28 cellular contexts compared by ENCODE assay signal in genomic region chr11:120811199-120811598, GRCh38.
"Had no signal": no experiment of that assay in that cellular context is flagged by ENCODE, and none has a peak within 500 bp of the region (broad histone marks: within the 10 kb centered on the region; RNA-seq: fewer than 3 reads in every experiment).

No MANE protein-coding gene starts in this region.

- H3K27ac ChIP-seq: neural progenitor cell, ovary, parathyroid adenoma, psoas muscle, right lobe of liver, sigmoid colon, stomach, thoracic aorta, thyroid gland, tibial nerve, upper lobe of right lung, uterus had no signal

- H3K4me3 ChIP-seq: neural progenitor cell, ovary, psoas muscle, right lobe of liver, sigmoid colon, stomach, thoracic aorta, thyroid gland, tibial nerve, upper lobe of right lung, uterus had no signal

- H3K4me2 ChIP-seq: neural progenitor cell had no signal

- H3K27me3 ChIP-seq: neural progenitor cell, ovary, right lobe of liver, sigmoid colon, thyroid gland, tibial nerve, upper lobe of right lung, uterus had no signal

- H3K27ac Mint-ChIP-seq: naive thymus-derived CD4-positive, alpha-beta T cell; nephron; neural progenitor cell; progenitor cell of endocrine pancreas; stimulated activated effector memory CD8-positive, alpha-beta T cell treated with anti-CD3 and anti-CD28 coated beads, Interleukin-12 subunit alpha, Interleukin-12 subunit beta, amount 100 ng/mL, for 72 hours; stimulated activated naive B cell treated with anti-CD40 and anti-IgM and Interleukin-4, amounts not matched to agents 10 μg/mL and 1 μg/mL and 100 μg/mL, for 72 hours; stimulated activated naive CD8-positive, alpha-beta T cell treated with anti-CD3 and anti-CD28 coated beads, Interleukin-15, Interleukin-2, amounts not matched to agents 100 ng/mL and 50 ng/mL, for 24 hours; type B pancreatic cell had no signal

- ATAC-seq: naive thymus-derived CD4-positive, alpha-beta T cell; psoas muscle; right cardiac atrium; right lobe of liver; stimulated activated effector memory CD8-positive, alpha-beta T cell treated with anti-CD3 and anti-CD28 coated beads, Interleukin-12 subunit alpha, Interleukin-12 subunit beta, amount 100 ng/mL, for 72 hours; stimulated activated naive B cell treated with anti-CD40 and anti-IgM and Interleukin-4, amounts not matched to agents 10 μg/mL and 1 μg/mL and 100 μg/mL, for 72 hours; upper lobe of right lung had no signal

- H3K9me3 Mint-ChIP-seq: naive thymus-derived CD4-positive, alpha-beta T cell; nephron; neural progenitor cell; stimulated activated effector memory CD8-positive, alpha-beta T cell treated with anti-CD3 and anti-CD28 coated beads, Interleukin-12 subunit alpha, Interleukin-12 subunit beta, amount 100 ng/mL, for 72 hours; stimulated activated naive B cell treated with anti-CD40 and anti-IgM and Interleukin-4, amounts not matched to agents 10 μg/mL and 1 μg/mL and 100 μg/mL, for 72 hours; stimulated activated naive CD8-positive, alpha-beta T cell treated with anti-CD3 and anti-CD28 coated beads, Interleukin-15, Interleukin-2, amounts not matched to agents 100 ng/mL and 50 ng/mL, for 24 hours; type B pancreatic cell had no signal

- H3K9ac ChIP-seq: neural progenitor cell, parathyroid adenoma had no signal

- H3K9me3 ChIP-seq: ovary, psoas muscle, right lobe of liver, sigmoid colon, stomach, thoracic aorta, thyroid gland, tibial nerve, upper lobe of right lung, uterus had no signal

- H3K36me3 ChIP-seq: neural progenitor cell, ovary, right lobe of liver, sigmoid colon, stomach, thoracic aorta, thyroid gland, tibial nerve, upper lobe of right lung, uterus had no signal

- DNase-seq: naive thymus-derived CD4-positive, alpha-beta T cell; occipital lobe; ovary; posterior cingulate gyrus; psoas muscle; right cardiac atrium; right lobe of liver; sigmoid colon; small intestine; stimulated activated CD4-positive, alpha-beta T cell treated with anti-CD3 and anti-CD28 coated beads, Interleukin-15, amount 100 ng/mL, for 24 hours; stimulated activated CD4-positive, alpha-beta T cell treated with anti-CD3 and anti-CD28 coated beads, Interleukin-2, amount 100 ng/mL, for 24 hours; stimulated activated CD4-positive, alpha-beta T cell treated with anti-CD3 and anti-CD28 coated beads, Interleukin-2, amount 100 ng/mL, for 48 hours; stimulated activated CD4-positive, alpha-beta T cell treated with anti-CD3 and anti-CD28 coated beads, Interleukin-4, amount 100 ng/mL, for 24 hours; stimulated activated naive B cell treated with anti-CD40 and anti-IgM and Interleukin-4, amounts not matched to agents 10 μg/mL and 1 μg/mL and 100 μg/mL, for 72 hours; stimulated activated naive CD4-positive, alpha-beta T cell treated with Interleukin-2 at 50 U/mL for 16 hours; stomach; thyroid gland; upper lobe of right lung; uterus had no signal

- H3K4me3 Mint-ChIP-seq: naive thymus-derived CD4-positive, alpha-beta T cell; nephron; neural progenitor cell; stimulated activated effector memory CD8-positive, alpha-beta T cell treated with anti-CD3 and anti-CD28 coated beads, Interleukin-12 subunit alpha, Interleukin-12 subunit beta, amount 100 ng/mL, for 72 hours; stimulated activated naive B cell treated with anti-CD40 and anti-IgM and Interleukin-4, amounts not matched to agents 10 μg/mL and 1 μg/mL and 100 μg/mL, for 72 hours; stimulated activated naive CD8-positive, alpha-beta T cell treated with anti-CD3 and anti-CD28 coated beads, Interleukin-15, Interleukin-2, amounts not matched to agents 100 ng/mL and 50 ng/mL, for 24 hours; type B pancreatic cell had no signal

- H3K36me3 Mint-ChIP-seq: naive thymus-derived CD4-positive, alpha-beta T cell; neural progenitor cell; stimulated activated effector memory CD8-positive, alpha-beta T cell treated with anti-CD3 and anti-CD28 coated beads, Interleukin-12 subunit alpha, Interleukin-12 subunit beta, amount 100 ng/mL, for 72 hours; stimulated activated naive B cell treated with anti-CD40 and anti-IgM and Interleukin-4, amounts not matched to agents 10 μg/mL and 1 μg/mL and 100 μg/mL, for 72 hours; type B pancreatic cell had no signal

- H3K4me1 ChIP-seq: psoas muscle, stomach, tibial nerve, upper lobe of right lung, uterus had no signal

- H3K4me1 Mint-ChIP-seq: stimulated activated effector memory CD8-positive, alpha-beta T cell treated with anti-CD3 and anti-CD28 coated beads, Interleukin-12 subunit alpha, Interleukin-12 subunit beta, amount 100 ng/mL, for 72 hours; stimulated activated naive B cell treated with anti-CD40 and anti-IgM and Interleukin-4, amounts not matched to agents 10 μg/mL and 1 μg/mL and 100 μg/mL, for 72 hours had no signal

- H2AFZ ChIP-seq: neural progenitor cell, parathyroid adenoma had no signal
